8 cellular contexts compared by ENCODE assay signal in genomic region chr17:58631523-58632323, GRCh38.
A peak's percentile ranks its signal among the peaks of the same experiment; 100 is the strongest.
DNase-seq lines count a peak whose midpoint lies in the region; ATAC-seq and TF ChIP-seq lines count a peak whose summit lies in the region.

No MANE protein-coding gene starts in this region.

- H3K9me2 ChIP-seq in OCI-LY1 (ENCODE audit: low read depth, low read length), result no peaks in the 10 kb centered on the region

- peak; percentile 99 for DNase-seq in Caki2 (ENCODE audit: low read depth)
- DNase-seq in activated T-cell treated with anti-CD3 and anti-CD28 coated beads for 1 hour (ENCODE audit: low read depth), result peak; percentile 85
- peak; percentile 98 for DNase-seq in epithelial cell of prostate (ENCODE audit: low read depth, low spot score)
- peak; percentile 91 to 93 for DNase-seq in stimulated activated CD8-positive, alpha-beta memory T cell treated with anti-CD3 and anti-CD28 coated beads, Interleukin-2, amount 100 ng/mL, for 1 hour (ENCODE audit: low read depth in 2 of 2)

- no peaks in the 10 kb centered on the region for H4K20me1 ChIP-seq in OCI-LY1 (ENCODE audit: insufficient read depth, low read length)

- H3K27me3 ChIP-seq in HUES48 (ENCODE audit: control insufficient read depth, insufficient read depth, low read length) (no peaks in the 10 kb centered on the region), OCI-LY1 (ENCODE audit: insufficient read depth, low read length) (no peaks in the 10 kb centered on the region), mononuclear cell (ENCODE audit: insufficient read depth, low read length) (no peaks in the 10 kb centered on the region)

- TF ChIP-seq CTCF in OCI-LY1 (IDR thresholded peaks at IDR 0.05; ENCODE audit: low read length), result no peak; the same call in 1 of the 2 replicates

- in situ Hi-C loops in Caki2 (cut with HindIII; ENCODE audit: low pct_unique_long_range_greater_than_20kb, low sequenced_read_pairs), result no loop called here

- peak overlapping the region; percentile 80; the same call in 1 of the 2 replicates for H2AFZ ChIP-seq in OCI-LY1 (ENCODE audit: low read length)

- H3K9me3 ChIP-seq in HUES48 (ENCODE audit: control insufficient read depth, insufficient read depth, low read length) (no peaks in the 10 kb centered on the region), OCI-LY1 (ENCODE audit: low read length) (no peaks in the 10 kb centered on the region), mononuclear cell (ENCODE audit: low read depth, low read length) (no peaks in the 10 kb centered on the region)

- H3K79me2 ChIP-seq in OCI-LY1 (ENCODE audit: insufficient read depth, low read length), result no peaks in the 10 kb centered on the region

- H3K27ac ChIP-seq in HUES48 (ENCODE audit: low read depth, low read length) (peak overlapping the region; percentile 98), OCI-LY1 (ENCODE audit: low read depth, low read length, poor library complexity, severe bottlenecking) (peak overlapping the region; percentile 63), epithelial cell of prostate (peak overlapping the region; percentile 65)

- H3K4me2 ChIP-seq in OCI-LY1 (ENCODE audit: low read length), result peak overlapping the region; percentile 64

- ATAC-seq in GM21447 (IDR thresholded peaks at IDR 0.05; ENCODE audit: unreplicated experiment), result peak; percentile 78

- H3K36me3 ChIP-seq in HUES48 (ENCODE audit: control insufficient read depth, insufficient read depth, low read length) (no peaks in the 10 kb centered on the region), OCI-LY1 (ENCODE audit: insufficient read depth, low read length) (no peaks in the 10 kb centered on the region)

- H3K4me3 ChIP-seq in HUES48 (ENCODE audit: low read depth, low read length), result peak overlapping the region; percentile 62
- H3K4me3 ChIP-seq in OCI-LY1 (ENCODE audit: low read depth, low read length, poor library complexity, severe bottlenecking), result peak overlapping the region; percentile 47
- H3K4me3 ChIP-seq in mononuclear cell (ENCODE audit: low read length), result peak overlapping the region; percentile 45

- peak overlapping the region; percentile 97 for H3K9ac ChIP-seq in HUES48 (ENCODE audit: low read depth, low read length)
- peak overlapping the region; percentile 49 for H3K9ac ChIP-seq in OCI-LY1 (ENCODE audit: low read length)

- H3K4me1 ChIP-seq in HUES48 (ENCODE audit: control insufficient read depth, insufficient read depth, low read length) (peaks cover 14% of the 10 kb centered on the region), OCI-LY1 (ENCODE audit: insufficient read depth, low read length, severe bottlenecking) (peaks cover 22% of the 10 kb centered on the region), mononuclear cell (ENCODE audit: insufficient read depth, low read length) (peaks cover 20% of the 10 kb centered on the region)

- no peaks in the 10 kb centered on the region for H3F3A ChIP-seq in OCI-LY1 (ENCODE audit: insufficient read depth, low read length)

Comparison
In these comparisons a context has a peak if more than half of its experiments do, and no peak if none do; other contexts are left out.
1. Peak in every context shown above with its lines: DNase-seq, ATAC-seq, H3K4me3 ChIP-seq and H3K27ac ChIP-seq.